Comparison of ENCODE assay signal across 1 cellular context in genomic region chr12:7666595-7666994, GRCh38.
TF ChIP-seq lines count a peak whose summit lies in the region.

No MANE protein-coding gene starts in this region.

TF ChIP-seq in HepG2, 621 proteins besides CTCF, POLR2A, EP300 and RAD21:
- TF ChIP-seq, protein P1, sequence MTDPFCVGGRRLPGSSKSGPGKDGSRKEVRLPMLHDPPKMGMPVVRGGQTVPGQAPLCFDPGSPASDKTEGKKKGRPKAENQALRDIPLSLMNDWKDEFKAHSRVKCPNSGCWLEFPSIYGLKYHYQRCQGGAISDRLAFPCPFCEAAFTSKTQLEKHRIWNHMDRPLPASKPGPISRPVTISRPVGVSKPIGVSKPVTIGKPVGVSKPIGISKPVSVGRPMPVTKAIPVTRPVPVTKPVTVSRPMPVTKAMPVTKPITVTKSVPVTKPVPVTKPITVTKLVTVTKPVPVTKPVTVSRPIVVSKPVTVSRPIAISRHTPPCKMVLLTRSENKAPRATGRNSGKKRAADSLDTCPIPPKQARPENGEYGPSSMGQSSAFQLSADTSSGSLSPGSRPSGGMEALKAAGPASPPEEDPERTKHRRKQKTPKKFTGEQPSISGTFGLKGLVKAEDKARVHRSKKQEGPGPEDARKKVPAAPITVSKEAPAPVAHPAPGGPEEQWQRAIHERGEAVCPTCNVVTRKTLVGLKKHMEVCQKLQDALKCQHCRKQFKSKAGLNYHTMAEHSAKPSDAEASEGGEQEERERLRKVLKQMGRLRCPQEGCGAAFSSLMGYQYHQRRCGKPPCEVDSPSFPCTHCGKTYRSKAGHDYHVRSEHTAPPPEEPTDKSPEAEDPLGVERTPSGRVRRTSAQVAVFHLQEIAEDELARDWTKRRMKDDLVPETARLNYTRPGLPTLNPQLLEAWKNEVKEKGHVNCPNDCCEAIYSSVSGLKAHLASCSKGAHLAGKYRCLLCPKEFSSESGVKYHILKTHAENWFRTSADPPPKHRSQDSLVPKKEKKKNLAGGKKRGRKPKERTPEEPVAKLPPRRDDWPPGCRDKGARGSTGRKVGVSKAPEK (CRISPR knock-in tag; IDR thresholded peaks at IDR 0.05; ENCODE audit: borderline replicate concordance), result no peak
- TF ChIP-seq ETV5 (CRISPR knock-in tag; IDR thresholded peaks at IDR 0.05; ENCODE audit: borderline replicate concordance), result peak; percentile 34; the same call in 1 of the 2 replicates
- no peak for TF ChIP-seq KAT7 (CRISPR knock-in tag; IDR thresholded peaks at IDR 0.05; ENCODE audit: borderline replicate concordance)
- no peak for TF ChIP-seq ZBTB8A (CRISPR knock-in tag; IDR thresholded peaks at IDR 0.05; ENCODE audit: borderline replicate concordance, low read depth)
- TF ChIP-seq, protein P2, sequence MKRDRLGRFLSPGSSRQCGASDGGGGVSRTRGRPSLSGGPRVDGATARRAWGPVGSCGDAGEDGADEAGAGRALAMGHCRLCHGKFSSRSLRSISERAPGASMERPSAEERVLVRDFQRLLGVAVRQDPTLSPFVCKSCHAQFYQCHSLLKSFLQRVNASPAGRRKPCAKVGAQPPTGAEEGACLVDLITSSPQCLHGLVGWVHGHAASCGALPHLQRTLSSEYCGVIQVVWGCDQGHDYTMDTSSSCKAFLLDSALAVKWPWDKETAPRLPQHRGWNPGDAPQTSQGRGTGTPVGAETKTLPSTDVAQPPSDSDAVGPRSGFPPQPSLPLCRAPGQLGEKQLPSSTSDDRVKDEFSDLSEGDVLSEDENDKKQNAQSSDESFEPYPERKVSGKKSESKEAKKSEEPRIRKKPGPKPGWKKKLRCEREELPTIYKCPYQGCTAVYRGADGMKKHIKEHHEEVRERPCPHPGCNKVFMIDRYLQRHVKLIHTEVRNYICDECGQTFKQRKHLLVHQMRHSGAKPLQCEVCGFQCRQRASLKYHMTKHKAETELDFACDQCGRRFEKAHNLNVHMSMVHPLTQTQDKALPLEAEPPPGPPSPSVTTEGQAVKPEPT (CRISPR knock-in tag; IDR thresholded peaks at IDR 0.05; ENCODE audit: low read depth), result no peak
- peak; percentile 50; the same call in 1 of the 2 replicates for TF ChIP-seq PAXIP1 (CRISPR knock-in tag; conservative IDR thresholded peaks at IDR 0.05)
- TF ChIP-seq AGO1 (IDR thresholded peaks at IDR 0.05; ENCODE audit: low read depth, low read length, poor library complexity, severe bottlenecking), result no peak
- TF ChIP-seq TFAP4 (IDR thresholded peaks at IDR 0.05; ENCODE audit: borderline replicate concordance, low read depth), result 0 out of 2 replicates have a peak, but pooled peaks have one; percentile 21
- TF ChIP-seq KLF9 (CRISPR knock-in tag; IDR thresholded peaks at IDR 0.05; ENCODE audit: low read depth), result no peak
- 0 out of 2 replicates have a peak, but pooled peaks have one; percentile 32 for TF ChIP-seq SAP130 (CRISPR knock-in tag; IDR thresholded peaks at IDR 0.05; ENCODE audit: low read depth)
- no peak for TF ChIP-seq ZNF3 (CRISPR knock-in tag; IDR thresholded peaks at IDR 0.05)
- TF ChIP-seq FOSL2 (CRISPR knock-in tag; IDR thresholded peaks at IDR 0.05), result 0 out of 2 replicates have a peak, but pooled peaks have one; percentile 34
- peak; percentile 38; the same call in 1 of the 2 replicates for TF ChIP-seq RARA (CRISPR knock-in tag; IDR thresholded peaks at IDR 0.05)
- peak; percentile 69 for TF ChIP-seq MAFF (IDR thresholded peaks at IDR 0.05; ENCODE audit: low read depth, low read length)
- TF ChIP-seq MIXL1 (CRISPR knock-in tag; IDR thresholded peaks at IDR 0.05), result peak; percentile 58; the same call in 1 of the 2 replicates
- no peak for TF ChIP-seq ZNF24 (IDR thresholded peaks at IDR 0.05)
- TF ChIP-seq DNMT3B (CRISPR knock-in tag; conservative IDR thresholded peaks at IDR 0.05), result no peak
- peak; percentile 78 to 79 for TF ChIP-seq MAFK (conservative IDR thresholded peaks at IDR 0.05 in 1 of 2, IDR thresholded peaks at IDR 0.05 in 1 of 2; ENCODE audit: low read length in 2 of 2)
- TF ChIP-seq, protein P3, sequence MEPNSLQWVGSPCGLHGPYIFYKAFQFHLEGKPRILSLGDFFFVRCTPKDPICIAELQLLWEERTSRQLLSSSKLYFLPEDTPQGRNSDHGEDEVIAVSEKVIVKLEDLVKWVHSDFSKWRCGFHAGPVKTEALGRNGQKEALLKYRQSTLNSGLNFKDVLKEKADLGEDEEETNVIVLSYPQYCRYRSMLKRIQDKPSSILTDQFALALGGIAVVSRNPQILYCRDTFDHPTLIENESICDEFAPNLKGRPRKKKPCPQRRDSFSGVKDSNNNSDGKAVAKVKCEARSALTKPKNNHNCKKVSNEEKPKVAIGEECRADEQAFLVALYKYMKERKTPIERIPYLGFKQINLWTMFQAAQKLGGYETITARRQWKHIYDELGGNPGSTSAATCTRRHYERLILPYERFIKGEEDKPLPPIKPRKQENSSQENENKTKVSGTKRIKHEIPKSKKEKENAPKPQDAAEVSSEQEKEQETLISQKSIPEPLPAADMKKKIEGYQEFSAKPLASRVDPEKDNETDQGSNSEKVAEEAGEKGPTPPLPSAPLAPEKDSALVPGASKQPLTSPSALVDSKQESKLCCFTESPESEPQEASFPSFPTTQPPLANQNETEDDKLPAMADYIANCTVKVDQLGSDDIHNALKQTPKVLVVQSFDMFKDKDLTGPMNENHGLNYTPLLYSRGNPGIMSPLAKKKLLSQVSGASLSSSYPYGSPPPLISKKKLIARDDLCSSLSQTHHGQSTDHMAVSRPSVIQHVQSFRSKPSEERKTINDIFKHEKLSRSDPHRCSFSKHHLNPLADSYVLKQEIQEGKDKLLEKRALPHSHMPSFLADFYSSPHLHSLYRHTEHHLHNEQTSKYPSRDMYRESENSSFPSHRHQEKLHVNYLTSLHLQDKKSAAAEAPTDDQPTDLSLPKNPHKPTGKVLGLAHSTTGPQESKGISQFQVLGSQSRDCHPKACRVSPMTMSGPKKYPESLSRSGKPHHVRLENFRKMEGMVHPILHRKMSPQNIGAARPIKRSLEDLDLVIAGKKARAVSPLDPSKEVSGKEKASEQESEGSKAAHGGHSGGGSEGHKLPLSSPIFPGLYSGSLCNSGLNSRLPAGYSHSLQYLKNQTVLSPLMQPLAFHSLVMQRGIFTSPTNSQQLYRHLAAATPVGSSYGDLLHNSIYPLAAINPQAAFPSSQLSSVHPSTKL (CRISPR knock-in tag; IDR thresholded peaks at IDR 0.05), result peak; percentile 38
- TF ChIP-seq PPARG (CRISPR knock-in tag; conservative IDR thresholded peaks at IDR 0.05), result peak; percentile 81
- peak; percentile 65; the same call in 1 of the 2 replicates for TF ChIP-seq ELF3 (CRISPR knock-in tag; IDR thresholded peaks at IDR 0.05)
- TF ChIP-seq RXRB (CRISPR knock-in tag; IDR thresholded peaks at IDR 0.05; ENCODE audit: borderline replicate concordance), result peak; percentile 56; the same call in 1 of the 2 replicates
